In the genomic region with DNA sequence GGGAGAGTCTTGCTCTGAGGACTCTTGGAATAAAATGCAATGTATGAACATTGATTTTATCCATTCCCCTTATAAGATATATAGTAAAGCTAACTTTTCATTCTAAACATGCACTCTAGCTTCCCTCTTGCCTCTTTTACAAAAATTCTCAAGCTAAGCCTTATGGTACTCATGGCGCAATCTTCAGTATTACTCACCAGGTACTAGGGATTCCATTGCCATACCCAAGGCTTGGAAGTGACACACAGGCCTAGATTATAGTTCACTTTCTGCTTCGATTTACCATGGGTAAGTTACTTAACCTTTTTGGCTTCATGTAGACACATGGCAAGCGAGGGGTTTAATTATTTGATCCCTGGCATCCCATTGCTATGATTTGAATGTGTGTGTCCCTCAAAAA, we compare ENCODE assay signal across 3 cellular contexts.
A peak's percentile ranks its signal among the peaks of the same experiment; 100 is the strongest.
TF ChIP-seq lines count a peak whose summit lies in the region.

No MANE protein-coding gene starts in this region.

TF ChIP-seq in IMR-90, 13 proteins besides CTCF, POLR2A, EP300 and RAD21:
- TF ChIP-seq CEBPB (IDR thresholded peaks at IDR 0.05; ENCODE audit: low read depth, low read length) (peak; percentile 97), CHD1 (IDR thresholded peaks at IDR 0.05; ENCODE audit: low read depth, low read length) (no peak)

TF ChIP-seq in WTC11, 78 proteins besides CTCF, POLR2A, EP300 and RAD21:
- TF ChIP-seq, protein P1, sequence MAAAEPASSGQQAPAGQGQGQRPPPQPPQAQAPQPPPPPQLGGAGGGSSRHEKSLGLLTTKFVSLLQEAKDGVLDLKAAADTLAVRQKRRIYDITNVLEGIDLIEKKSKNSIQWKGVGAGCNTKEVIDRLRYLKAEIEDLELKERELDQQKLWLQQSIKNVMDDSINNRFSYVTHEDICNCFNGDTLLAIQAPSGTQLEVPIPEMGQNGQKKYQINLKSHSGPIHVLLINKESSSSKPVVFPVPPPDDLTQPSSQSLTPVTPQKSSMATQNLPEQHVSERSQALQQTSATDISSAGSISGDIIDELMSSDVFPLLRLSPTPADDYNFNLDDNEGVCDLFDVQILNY (CRISPR knock-in tag; IDR thresholded peaks at IDR 0.05), result no peak
- TF ChIP-seq, protein P2, sequence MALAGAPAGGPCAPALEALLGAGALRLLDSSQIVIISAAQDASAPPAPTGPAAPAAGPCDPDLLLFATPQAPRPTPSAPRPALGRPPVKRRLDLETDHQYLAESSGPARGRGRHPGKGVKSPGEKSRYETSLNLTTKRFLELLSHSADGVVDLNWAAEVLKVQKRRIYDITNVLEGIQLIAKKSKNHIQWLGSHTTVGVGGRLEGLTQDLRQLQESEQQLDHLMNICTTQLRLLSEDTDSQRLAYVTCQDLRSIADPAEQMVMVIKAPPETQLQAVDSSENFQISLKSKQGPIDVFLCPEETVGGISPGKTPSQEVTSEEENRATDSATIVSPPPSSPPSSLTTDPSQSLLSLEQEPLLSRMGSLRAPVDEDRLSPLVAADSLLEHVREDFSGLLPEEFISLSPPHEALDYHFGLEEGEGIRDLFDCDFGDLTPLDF (CRISPR knock-in tag; IDR thresholded peaks at IDR 0.05), result no peak
- TF ChIP-seq KAT7 (CRISPR knock-in tag; IDR thresholded peaks at IDR 0.05; ENCODE audit: borderline replicate concordance) (no peak), TEAD4 (CRISPR knock-in tag; IDR thresholded peaks at IDR 0.05) (no peak), GABPB1 (CRISPR knock-in tag; IDR thresholded peaks at IDR 0.05) (no peak)
- TF ChIP-seq, protein P3, sequence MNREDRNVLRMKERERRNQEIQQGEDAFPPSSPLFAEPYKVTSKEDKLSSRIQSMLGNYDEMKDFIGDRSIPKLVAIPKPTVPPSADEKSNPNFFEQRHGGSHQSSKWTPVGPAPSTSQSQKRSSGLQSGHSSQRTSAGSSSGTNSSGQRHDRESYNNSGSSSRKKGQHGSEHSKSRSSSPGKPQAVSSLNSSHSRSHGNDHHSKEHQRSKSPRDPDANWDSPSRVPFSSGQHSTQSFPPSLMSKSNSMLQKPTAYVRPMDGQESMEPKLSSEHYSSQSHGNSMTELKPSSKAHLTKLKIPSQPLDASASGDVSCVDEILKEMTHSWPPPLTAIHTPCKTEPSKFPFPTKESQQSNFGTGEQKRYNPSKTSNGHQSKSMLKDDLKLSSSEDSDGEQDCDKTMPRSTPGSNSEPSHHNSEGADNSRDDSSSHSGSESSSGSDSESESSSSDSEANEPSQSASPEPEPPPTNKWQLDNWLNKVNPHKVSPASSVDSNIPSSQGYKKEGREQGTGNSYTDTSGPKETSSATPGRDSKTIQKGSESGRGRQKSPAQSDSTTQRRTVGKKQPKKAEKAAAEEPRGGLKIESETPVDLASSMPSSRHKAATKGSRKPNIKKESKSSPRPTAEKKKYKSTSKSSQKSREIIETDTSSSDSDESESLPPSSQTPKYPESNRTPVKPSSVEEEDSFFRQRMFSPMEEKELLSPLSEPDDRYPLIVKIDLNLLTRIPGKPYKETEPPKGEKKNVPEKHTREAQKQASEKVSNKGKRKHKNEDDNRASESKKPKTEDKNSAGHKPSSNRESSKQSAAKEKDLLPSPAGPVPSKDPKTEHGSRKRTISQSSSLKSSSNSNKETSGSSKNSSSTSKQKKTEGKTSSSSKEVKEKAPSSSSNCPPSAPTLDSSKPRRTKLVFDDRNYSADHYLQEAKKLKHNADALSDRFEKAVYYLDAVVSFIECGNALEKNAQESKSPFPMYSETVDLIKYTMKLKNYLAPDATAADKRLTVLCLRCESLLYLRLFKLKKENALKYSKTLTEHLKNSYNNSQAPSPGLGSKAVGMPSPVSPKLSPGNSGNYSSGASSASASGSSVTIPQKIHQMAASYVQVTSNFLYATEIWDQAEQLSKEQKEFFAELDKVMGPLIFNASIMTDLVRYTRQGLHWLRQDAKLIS (CRISPR knock-in tag; IDR thresholded peaks at IDR 0.05; ENCODE audit: borderline replicate concordance), result no peak

TF ChIP-seq in GM12891, 5 proteins besides CTCF, POLR2A, EP300 and RAD21 (continued from another document):
- TF ChIP-seq POU2F2 (IDR thresholded peaks at IDR 0.05; ENCODE audit: low read depth, low read length) (no peak), PAX5 (IDR thresholded peaks at IDR 0.05; ENCODE audit: insufficient read depth, low read length, severe bottlenecking) (no peak), TAF1 (IDR thresholded peaks at IDR 0.05; ENCODE audit: low read depth, low read length) (no peak)
